36 cellular contexts compared by ENCODE assay signal in genomic region chr4:42119916-42120315, GRCh38. TPM values are rescaled to one million over a fixed set of nuclear protein-coding genes. Genes with fewer than 3 reads are reported as not detected.
"Had no signal": no experiment of that assay in that cellular context is flagged by ENCODE, and none has a peak within 500 bp of the region (broad histone marks: within the 10 kb centered on the region; RNA-seq: fewer than 3 reads in every experiment).

No MANE protein-coding gene starts in this region.

- H3K9me3 ChIP-seq: adrenal gland, body of pancreas, gastrocnemius medialis, left ventricle myocardium inferior, mucosa of descending colon, neutrophil, ovary, stomach, thyroid gland, upper lobe of left lung, vagina had no signal

- DNase-seq: activated CD4-positive, alpha-beta memory T cell treated with anti-CD3 and anti-CD28 coated beads for 36 hours; activated CD4-positive, alpha-beta T cell treated with anti-CD3 and anti-CD28 coated beads, Interleukin-2, amount 10 ng/mL, durations not matched to agents 24 days and 14 days; activated CD4-positive, CD25-positive, alpha-beta regulatory T cell treated with anti-CD3 and anti-CD28 coated beads, Interleukin-2, amount 50 U/mL, for 72 hours; activated CD8-positive, alpha-beta memory T cell treated with anti-CD3 and anti-CD28 coated beads, Interleukin-2, amount 50 U/mL, for 4 hours; activated effector memory CD4-positive, alpha-beta T cell treated with anti-CD3 and anti-CD28 coated beads, Interleukin-2, amount 50 U/mL, for 16 hours; activated naive CD4-positive, alpha-beta T cell treated with anti-CD3 and anti-CD28 coated beads for 36 hours; activated naive CD8-positive, alpha-beta T cell treated with anti-CD3 and anti-CD28 coated beads for 36 hours; activated T-cell treated with anti-CD3 and anti-CD28 coated beads, Interleukin-2, amount 50 U/mL, for 1 hour; adrenal gland; aorta; body of pancreas; dorsolateral prefrontal cortex; effector memory CD4-positive, alpha-beta T cell; erythroblast; gastrocnemius medialis; left ventricle myocardium inferior; mucosa of descending colon; ovary; stimulated activated CD4-positive, alpha-beta T cell treated with anti-CD3 and anti-CD28 coated beads, Interleukin-1b, Interleukin-23, amount 100 ng/mL, for 48 hours; stimulated activated CD4-positive, alpha-beta T cell treated with anti-CD3 and anti-CD28 coated beads, Interleukin-4, amount 100 ng/mL, for 4 hours; stimulated activated CD8-positive, alpha-beta memory T cell treated with anti-CD3 and anti-CD28 coated beads, Interleukin-4, amount 100 ng/mL, for 48 hours; stimulated activated naive B cell treated with anti-CD40 and anti-IgM and Interleukin-4, amounts not matched to agents 10 μg/mL and 1 μg/mL and 100 μg/mL, for 72 hours; stomach; T-helper 9 cell; thyroid gland; upper lobe of left lung; WERI-Rb-1 had no signal

- H3K27ac ChIP-seq: adrenal gland, body of pancreas, cardiac muscle cell, coronary artery, dorsolateral prefrontal cortex, gastrocnemius medialis, hepatocyte, left ventricle myocardium inferior, neutrophil, ovary, stomach, thyroid gland, upper lobe of left lung, vagina, WERI-Rb-1 had no signal

- H3K36me3 ChIP-seq: adrenal gland, cardiac muscle cell, gastrocnemius medialis, left ventricle myocardium inferior, neutrophil, ovary, stomach, thyroid gland, upper lobe of left lung, vagina, WERI-Rb-1 had no signal

- H3K4me1 ChIP-seq: adrenal gland, body of pancreas, gastrocnemius medialis, left ventricle myocardium inferior, stomach, thyroid gland, upper lobe of left lung, vagina had no signal

- H3K27me3 ChIP-seq: body of pancreas, cardiac muscle cell, neutrophil, ovary, thyroid gland, upper lobe of left lung, vagina had no signal

- H3K4me3 ChIP-seq: adrenal gland, body of pancreas, cardiac muscle cell, coronary artery, dorsolateral prefrontal cortex, gastrocnemius medialis, hepatocyte, left ventricle myocardium inferior, lung, mucosa of descending colon, ovary, smooth muscle cell, stomach, thyroid gland, upper lobe of left lung, vagina had no signal

- ATAC-seq: body of pancreas; gastrocnemius medialis; mucosa of descending colon; stimulated activated naive B cell treated with anti-CD40 and anti-IgM and Interleukin-4, amounts not matched to agents 10 μg/mL and 1 μg/mL and 100 μg/mL, for 72 hours had no signal

RNA-seq across cellular contexts. Expression of gene BEND4, which starts 32.5 kb away (rescaled TPM):
- total RNA-seq: body of pancreas, gastrocnemius medialis, left ventricle myocardium inferior, mesenteric fat pad, renal cortical epithelial cell, smooth muscle cell, vagina had no signal
- polyA plus RNA-seq: aorta, smooth muscle cell had no signal
